In genomic region chr16:73053379-73054130, GRCh38 we compare ENCODE assay signal across 9 cellular contexts. TPM values are rescaled to one million over a fixed set of nuclear protein-coding genes. Genes with fewer than 3 reads are reported as not detected.
DNase-seq lines count a peak whose midpoint lies in the region; ATAC-seq and TF ChIP-seq lines count a peak whose summit lies in the region.
"Had no signal": no experiment of that assay in that cellular context is flagged by ENCODE, and none has a peak within 500 bp of the region (broad histone marks: within the 10 kb centered on the region; RNA-seq: fewer than 3 reads in every experiment).

No MANE protein-coding gene starts in this region.

- WGBS in body of pancreas, 2 donors = 57 to 68% methylated on average over 15 of the region's 15 CpGs
- 2% methylated on average over 15 of the region's 15 CpGs for WGBS in mesenchymal stem cell

- H3K4ac ChIP-seq in mesenchymal stem cell (ENCODE audit: low read depth in 1 of 2, low read length in 2 of 2) = peak overlapping the region; percentile 71 to 85

- TF ChIP-seq POLR2A in body of pancreas (IDR thresholded peaks at IDR 0.05) = no peak

- H2BK15ac ChIP-seq in mesenchymal stem cell (ENCODE audit: low read depth, poor library complexity, severe bottlenecking) = peak overlapping the region; percentile 8

- H4K91ac ChIP-seq in mesenchymal stem cell (ENCODE audit: low read length) = peak overlapping the region; percentile 81

- no peaks in the 10 kb centered on the region for H3K9me3 Mint-ChIP-seq in activated CD8-positive, alpha-beta T cell treated with anti-CD3 and anti-CD28 coated beads, Interleukin-2, amount 10 ng/mL, durations not matched to agents 7 days and 5 days (ENCODE audit: insufficient read depth)

- H3K14ac ChIP-seq in mesenchymal stem cell (ENCODE audit: low read length in 2 of 2) = no peak overlapping the region

- TF ChIP-seq CTCF in body of pancreas (IDR thresholded peaks at IDR 0.05) = no peak

- peak overlapping the region; percentile 67 to 95 for H3K18ac ChIP-seq in mesenchymal stem cell (ENCODE audit: low read depth in 1 of 2, low read length in 2 of 2)

- H3K9ac ChIP-seq in mesenchymal stem cell (ENCODE audit: low read length) = peak overlapping the region; percentile 85

- no peak for ATAC-seq in body of pancreas
- ATAC-seq in GM19467 (IDR thresholded peaks at IDR 0.05; ENCODE audit: unreplicated experiment) = no peak
- ATAC-seq in activated CD8-positive, alpha-beta T cell treated with anti-CD3 and anti-CD28 coated beads, Interleukin-2, amount 10 ng/mL, durations not matched to agents 7 days and 5 days = no peak
- ATAC-seq: activated CD4-positive, CD25-positive, alpha-beta regulatory T cell treated with anti-CD3 and anti-CD28 coated beads, Interleukin-2, amount 50 U/mL, for 24 hours had no signal

- intact Hi-C loops in body of pancreas (cut with DNase I) = no loop called here

- H3K36me3 ChIP-seq in body of pancreas (replicated peaks in 1 of 2; ENCODE audit: insufficient read depth in 1 of 2, low read depth in 2 of 2) (no peaks in the 10 kb centered on the region), mesenchymal stem cell (ENCODE audit: control insufficient read depth in 1 of 2, insufficient read depth in 2 of 2, low read depth in 1 of 2, low read length in 2 of 2) (no peaks in the 10 kb centered on the region)

- peak overlapping the region; percentile 55 for H4K8ac ChIP-seq in mesenchymal stem cell (ENCODE audit: low read length)

- no peak overlapping the region for H2AFZ ChIP-seq in mesenchymal stem cell (ENCODE audit: low read depth, low read length)

- H3K27ac ChIP-seq in body of pancreas = peak overlapping the region; percentile 21 to 96 (median 72)
- H3K27ac ChIP-seq in mesenchymal stem cell (ENCODE audit: low read length, poor library complexity, severe bottlenecking) = peak overlapping the region; percentile 17

- H3K4me1 ChIP-seq in body of pancreas (peaks cover 69% of the 10 kb centered on the region), mesenchymal stem cell (ENCODE audit: control insufficient read depth, insufficient read depth, low read depth, low read length) (peaks cover 22% of the 10 kb centered on the region)

- DNase-seq in A172 (ENCODE audit: low spot score) (peak; percentile 86), LoVo (ENCODE audit: low spot score) (peak; percentile 23), body of pancreas (no peak), mesenchymal stem cell (peak; percentile 85), T1000 (lab: John Stamatoyannopoulos, UW) (no peak), activated gamma-delta T cell treated with Interleukin-2 at 50 U/mL for 16 hours (no peak)
- no peak for DNase-seq in activated CD8-positive, alpha-beta T cell treated with anti-CD3 and anti-CD28 coated beads, Interleukin-2, amount 10 ng/mL, durations not matched to agents 7 days and 5 days

- no peaks in the 10 kb centered on the region for H3K27me3 ChIP-seq in body of pancreas
- no peaks in the 10 kb centered on the region for H3K27me3 ChIP-seq in mesenchymal stem cell (ENCODE audit: control insufficient read depth in 1 of 2, insufficient read depth in 1 of 2, low read length in 2 of 2)

- peak overlapping the region; percentile 89 for H2BK120ac ChIP-seq in mesenchymal stem cell (ENCODE audit: low read depth, low read length)

- H2BK12ac ChIP-seq in mesenchymal stem cell (ENCODE audit: low read length in 2 of 2) = peak overlapping the region; percentile 57 to 60

- H3K23ac ChIP-seq in mesenchymal stem cell (ENCODE audit: low read length in 2 of 2) = no peak overlapping the region

- H3K4me3 ChIP-seq in body of pancreas (no peak overlapping the region), mesenchymal stem cell (ENCODE audit: insufficient read depth in 1 of 2, low read depth in 1 of 2, low read length in 2 of 2) (no peak overlapping the region)

- CTCF ChIA-PET in activated CD8-positive, alpha-beta T cell treated with anti-CD3 and anti-CD28 coated beads, Interleukin-2, amount 10 ng/mL, durations not matched to agents 7 days and 5 days (lab: Charles Lee) = interaction anchor here (0.9 to 1.2 kb wide), 2 partner anchors 196 to 221 kb away, joined by 3 read pairs; no protein-coding TSS in a partner anchor

- H3K4me3 Mint-ChIP-seq in activated CD8-positive, alpha-beta T cell treated with anti-CD3 and anti-CD28 coated beads, Interleukin-2, amount 10 ng/mL, durations not matched to agents 7 days and 5 days = no peak overlapping the region

- peak overlapping the region; percentile 14 for H3K4me2 ChIP-seq in mesenchymal stem cell (ENCODE audit: low read length, poor library complexity, severe bottlenecking)

- H3K27me3 Mint-ChIP-seq in activated CD8-positive, alpha-beta T cell treated with anti-CD3 and anti-CD28 coated beads, Interleukin-2, amount 10 ng/mL, durations not matched to agents 7 days and 5 days (ENCODE audit: low read depth) = peaks cover 35% of the 10 kb centered on the region

- POLR2A ChIA-PET in activated CD8-positive, alpha-beta T cell treated with anti-CD3 and anti-CD28 coated beads, Interleukin-2, amount 10 ng/mL, durations not matched to agents 7 days and 5 days (lab: Charles Lee) = no interaction called here

- no peaks in the 10 kb centered on the region for H3K9me3 ChIP-seq in body of pancreas
- H3K9me3 ChIP-seq in mesenchymal stem cell (ENCODE audit: control insufficient read depth, low read length) = no peaks in the 10 kb centered on the region

- H3K79me1 ChIP-seq in mesenchymal stem cell (replicated peaks; ENCODE audit: low read length, poor library complexity, severe bottlenecking) = peaks cover 10% of the 10 kb centered on the region

- H3K36me3 Mint-ChIP-seq in activated CD8-positive, alpha-beta T cell treated with anti-CD3 and anti-CD28 coated beads, Interleukin-2, amount 10 ng/mL, durations not matched to agents 7 days and 5 days (ENCODE audit: low read depth) = no peaks in the 10 kb centered on the region

- no peak overlapping the region for H3K27ac Mint-ChIP-seq in activated CD8-positive, alpha-beta T cell treated with anti-CD3 and anti-CD28 coated beads, Interleukin-2, amount 10 ng/mL, durations not matched to agents 7 days and 5 days

- H3K4me1 Mint-ChIP-seq in activated CD8-positive, alpha-beta T cell treated with anti-CD3 and anti-CD28 coated beads, Interleukin-2, amount 10 ng/mL, durations not matched to agents 7 days and 5 days (ENCODE audit: low read depth) = peaks cover 26% of the 10 kb centered on the region

- no peak overlapping the region for H2BK5ac ChIP-seq in mesenchymal stem cell (ENCODE audit: low read depth, low read length, poor library complexity, severe bottlenecking)

- H2AK5ac ChIP-seq in mesenchymal stem cell (ENCODE audit: low read length, severe bottlenecking) = no peak overlapping the region

RNA-seq across cellular contexts. Expression of gene ZFHX3, which starts 5.6 kb away (rescaled TPM):
- 2.4 and 2.5 TPM in 2 replicates for total RNA-seq in A172 (2014; rRNA removed; shearing (Covaris generic))
- 10 to 100 TPM; 22.4 to 24.6 TPM for total RNA-seq in body of pancreas
- polyA plus RNA-seq in mesenchymal stem cell (2013, experiment 1 of 2) = 5.1 TPM
- 4.5 TPM for polyA plus RNA-seq in mesenchymal stem cell (2013, experiment 2 of 2)
- 1 to 10 TPM; 2.5 to 2.9 TPM for total RNA-seq in activated CD8-positive, alpha-beta T cell treated with anti-CD3 and anti-CD28 coated beads, Interleukin-2, amount 10 ng/mL, durations not matched to agents 7 days and 5 days

Comparison
In these comparisons a context has a peak if more than half of its experiments do, and no peak if none do; other contexts are left out.
1. DNase-seq: peak in A172 (single experiment), LoVo (single experiment) and mesenchymal stem cell (single experiment); none in body of pancreas (0 of 4), T1000 (single experiment), activated CD8-positive, alpha-beta T cell treated with anti-CD3 and anti-CD28 coated beads, Interleukin-2, amount 10 ng/mL, durations not matched to agents 7 days and 5 days (single experiment) and activated gamma-delta T cell treated with Interleukin-2 at 50 U/mL for 16 hours (single experiment).